21 cellular contexts compared by ENCODE assay signal in the genomic region with DNA sequence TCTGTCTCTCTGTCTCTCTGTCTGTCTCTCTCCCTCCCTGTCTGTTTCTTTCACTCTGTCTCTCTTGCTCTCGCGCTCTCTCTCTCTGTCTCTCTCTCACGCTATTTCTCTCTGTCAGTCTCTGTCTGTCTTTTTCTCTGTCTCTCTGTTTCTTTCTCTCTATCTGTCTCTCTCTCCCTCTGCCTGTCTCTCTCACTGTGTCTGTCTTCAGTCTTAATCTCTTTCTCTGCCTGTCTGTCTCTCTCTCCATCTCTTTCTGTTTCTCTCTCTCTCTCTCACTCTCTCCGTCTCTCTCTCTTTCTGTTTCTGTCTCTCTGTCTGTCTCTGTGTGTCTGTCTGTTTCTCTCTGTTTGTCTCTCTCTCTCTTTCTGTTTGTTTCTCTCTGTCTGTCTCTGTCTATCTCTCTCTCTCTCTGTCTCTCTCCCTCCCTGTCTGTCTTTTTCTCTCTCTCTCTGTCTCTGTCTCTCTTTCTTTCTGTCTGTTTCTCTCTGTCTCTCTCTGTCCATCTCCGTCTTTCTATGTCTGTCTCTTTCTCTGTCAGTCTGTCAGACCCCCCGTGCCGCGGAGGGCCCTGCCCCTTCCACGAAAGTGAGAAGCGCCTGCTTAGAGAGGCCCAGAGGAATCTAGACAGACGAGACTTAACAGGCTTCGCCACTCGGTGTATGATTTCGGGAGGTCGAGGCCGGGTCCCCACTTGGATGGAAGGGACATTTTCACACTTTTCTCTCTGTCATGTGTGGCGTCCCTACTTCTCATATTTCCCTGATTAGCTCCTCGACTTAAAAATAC.
"Had no signal": no experiment of that assay in that cellular context is flagged by ENCODE, and none has a peak within 500 bp of the region (broad histone marks: within the 10 kb centered on the region; RNA-seq: fewer than 3 reads in every experiment).

No MANE protein-coding gene starts in this region.

- H3K27ac ChIP-seq: brain microvascular endothelial cell, SJCRH30 had no signal

- DNase-seq: activated B cell treated with CpG ODN at 0.5 μM for 24 hours; activated CD4-positive, alpha-beta memory T cell treated with anti-CD3 and anti-CD28 coated beads for 36 hours; activated CD4-positive, alpha-beta T cell treated with anti-CD3 and anti-CD28 coated beads, Interleukin-2, amount 10 ng/mL, durations not matched to agents 7 days and 5 days; activated CD8-positive, alpha-beta memory T cell treated with anti-CD3 and anti-CD28 coated beads for 24 hours; activated gamma-delta T cell; activated naive CD4-positive, alpha-beta T cell treated with anti-CD3 and anti-CD28 coated beads for 36 hours; activated T-cell treated with anti-CD3 and anti-CD28 coated beads, Interleukin-2, amount 50 U/mL, for 48 hours; amygdala; brain microvascular endothelial cell; cerebellar nuclear complex; MG63; MV-4-11; NCI-H1092 treated with DMSO at 0.1 percent for 48 hours; NCI-H1417 treated with DMSO at 0.1 percent for 48 hours; NCI-H1694; NCI-H2029 treated with DMSO at 0.1 percent for 48 hours; NCI-H510A treated with DMSO at 0.1 percent for 48 hours; NCI-H69; SJCRH30 had no signal

- H3K27me3 ChIP-seq: brain microvascular endothelial cell, MG63, SJCRH30 had no signal

- H3K9me3 ChIP-seq: MG63, SJCRH30 had no signal

- ATAC-seq: activated T-helper 17 cell treated with anti-CD3 and anti-CD28 coated beads, Interleukin-2, amount 50 U/mL, for 72 hours had no signal

- H3K36me3 ChIP-seq: brain microvascular endothelial cell, MG63, SJCRH30 had no signal

- H3K4me1 ChIP-seq: SJCRH30 had no signal

- FAIRE-seq: colon had no signal

- H3K4me3 ChIP-seq: MG63, SJCRH30 had no signal
